25 cellular contexts compared by ENCODE assay signal in genomic region chr10:77359287-77359691, GRCh38.
DNase-seq lines count a peak whose midpoint lies in the region; FAIRE-seq and TF ChIP-seq lines count a peak whose summit lies in the region.
"Had no signal": no experiment of that assay in that cellular context is flagged by ENCODE, and none has a peak within 500 bp of the region (broad histone marks: within the 10 kb centered on the region; RNA-seq: fewer than 3 reads in every experiment).

No MANE protein-coding gene starts in this region.

- TF ChIP-seq CTCF in HFFc6 (IDR thresholded peaks at IDR 0.05) = no peak

- H3K4me3 ChIP-seq in small intestine (ENCODE audit: low read depth in 1 of 2, low read length in 2 of 2) = no peak overlapping the region
- H3K4me3 ChIP-seq: cardiac muscle cell, mucosa of descending colon, prostate gland had no signal

- WGBS in small intestine, 3 donors = 41 to 70% (median 51%) methylated on average over 9 of the region's 9 CpGs

- H3K27me3 Mint-ChIP-seq in HFFc6 (ENCODE audit: insufficient read depth) = peaks cover 7% of the 10 kb centered on the region; the same call in 1 of the 2 replicates

- H3K36me3 ChIP-seq in small intestine (ENCODE audit: control insufficient read depth in 2 of 2, insufficient read depth in 2 of 2, low read length in 2 of 2) = no peaks in the 10 kb centered on the region
- H3K36me3 ChIP-seq: cardiac muscle cell, prostate gland had no signal

- DNase-seq in HFFc6 (no peak), NCI-H2107 (lab: John Stamatoyannopoulos, UW) (peak; percentile 6), head of caudate nucleus (peak in 36 of 42 donors; percentile 11 to 82 (median 44)), small intestine (peak; percentile 3), OCI-M2 (lab: John Stamatoyannopoulos, UW; ENCODE audit: unreplicated experiment) (no peak), NOMO-1 (lab: John Stamatoyannopoulos, UW; ENCODE audit: unreplicated experiment in 2 of 2) (no peak), NCI-H226 (no peak)
- DNase-seq: activated naive CD4-positive, alpha-beta T cell treated with anti-CD3 and anti-CD28 coated beads, Interleukin-2, amount 50 U/mL, for 16 hours; C1 segment of cervical spinal cord; Calu3; dermis blood vessel endothelial cell; mucosa of descending colon; NCI-H1105; NCI-H2081 treated with DMSO at 0.1 percent for 48 hours; NCI-H526 treated with DMSO at 0.1 percent for 48 hours; stimulated activated CD4-positive, alpha-beta T cell treated with anti-CD3 and anti-CD28 coated beads, Interleukin-2, amount 100 ng/mL, for 24 hours; T-helper 9 cell had no signal

- no peaks in the 10 kb centered on the region for H3K9me3 Mint-ChIP-seq in HFFc6
- H3K9me3 Mint-ChIP-seq: activated T-helper 1 cell treated with anti-CD3 and anti-CD28 coated beads, Interleukin-12 subunit alpha, Interleukin-12 subunit beta, Interleukin-2, Interleukin-4 antibody, amounts not matched to agents 30 ng/mL and 10 ng/mL and 1 ng/mL, durations not matched to agents 14 hours and 24 hours and 36 hours; IgD-negative memory B cell; neural crest cell; WTC11 had no signal

- FAIRE-seq in small intestine (lab: Jason Lieb, UNC) = no peak
- FAIRE-seq: endothelial cell of umbilical vein, GM19239 had no signal

- intact Hi-C loops in head of caudate nucleus (cut with DNase I) = no loop called here

- H3K27ac ChIP-seq in small intestine (ENCODE audit: low read depth in 1 of 2, low read length in 1 of 2) = no peak overlapping the region
- H3K27ac ChIP-seq: cardiac muscle cell, prostate gland had no signal

- H3K4me3 Mint-ChIP-seq in HFFc6 = no peak overlapping the region
- H3K4me3 Mint-ChIP-seq: activated T-helper 1 cell treated with anti-CD3 and anti-CD28 coated beads, Interleukin-12 subunit alpha, Interleukin-12 subunit beta, Interleukin-2, Interleukin-4 antibody, amounts not matched to agents 30 ng/mL and 10 ng/mL and 1 ng/mL, durations not matched to agents 14 hours and 24 hours and 36 hours; neural crest cell; WTC11 had no signal

- H3K36me3 Mint-ChIP-seq in HFFc6 (ENCODE audit: low read depth) = peaks cover 13% of the 10 kb centered on the region
- H3K36me3 Mint-ChIP-seq: IgD-negative memory B cell, WTC11 had no signal

- peaks cover 90% of the 10 kb centered on the region for H3K4me1 Mint-ChIP-seq in HFFc6 (ENCODE audit: low read depth)
- H3K4me1 Mint-ChIP-seq: IgD-negative memory B cell, WTC11 had no signal

- H3K9me3 ChIP-seq in small intestine (ENCODE audit: control insufficient read depth, low read depth) = no peaks in the 10 kb centered on the region
- H3K9me3 ChIP-seq: mucosa of descending colon, prostate gland had no signal

- H3K4me1 ChIP-seq in small intestine (ENCODE audit: control insufficient read depth in 2 of 2, insufficient read depth in 1 of 2, low read depth in 1 of 2, low read length in 1 of 2) = no peaks in the 10 kb centered on the region
- H3K4me1 ChIP-seq: prostate gland had no signal

- H3K27me3 ChIP-seq in small intestine (ENCODE audit: control insufficient read depth in 2 of 2, insufficient read depth in 2 of 2, low read length in 2 of 2) = no peaks in the 10 kb centered on the region

- peak overlapping the region; percentile 99 for H3K27ac Mint-ChIP-seq in HFFc6
- H3K27ac Mint-ChIP-seq: activated T-helper 1 cell treated with anti-CD3 and anti-CD28 coated beads, Interleukin-12 subunit alpha, Interleukin-12 subunit beta, Interleukin-2, Interleukin-4 antibody, amounts not matched to agents 30 ng/mL and 10 ng/mL and 1 ng/mL, durations not matched to agents 14 hours and 24 hours and 36 hours; WTC11 had no signal

Comparison
In these comparisons a context has a peak if more than half of its experiments do, and no peak if none do; other contexts are left out.
1. DNase-seq: peak in NCI-H2107 (single experiment), head of caudate nucleus (36 of 42) and small intestine (single experiment); none in HFFc6 (single experiment), OCI-M2 (single experiment), NOMO-1 (0 of 2) and NCI-H226 (single experiment).